15 cellular contexts compared by ENCODE assay signal in the genomic region with DNA sequence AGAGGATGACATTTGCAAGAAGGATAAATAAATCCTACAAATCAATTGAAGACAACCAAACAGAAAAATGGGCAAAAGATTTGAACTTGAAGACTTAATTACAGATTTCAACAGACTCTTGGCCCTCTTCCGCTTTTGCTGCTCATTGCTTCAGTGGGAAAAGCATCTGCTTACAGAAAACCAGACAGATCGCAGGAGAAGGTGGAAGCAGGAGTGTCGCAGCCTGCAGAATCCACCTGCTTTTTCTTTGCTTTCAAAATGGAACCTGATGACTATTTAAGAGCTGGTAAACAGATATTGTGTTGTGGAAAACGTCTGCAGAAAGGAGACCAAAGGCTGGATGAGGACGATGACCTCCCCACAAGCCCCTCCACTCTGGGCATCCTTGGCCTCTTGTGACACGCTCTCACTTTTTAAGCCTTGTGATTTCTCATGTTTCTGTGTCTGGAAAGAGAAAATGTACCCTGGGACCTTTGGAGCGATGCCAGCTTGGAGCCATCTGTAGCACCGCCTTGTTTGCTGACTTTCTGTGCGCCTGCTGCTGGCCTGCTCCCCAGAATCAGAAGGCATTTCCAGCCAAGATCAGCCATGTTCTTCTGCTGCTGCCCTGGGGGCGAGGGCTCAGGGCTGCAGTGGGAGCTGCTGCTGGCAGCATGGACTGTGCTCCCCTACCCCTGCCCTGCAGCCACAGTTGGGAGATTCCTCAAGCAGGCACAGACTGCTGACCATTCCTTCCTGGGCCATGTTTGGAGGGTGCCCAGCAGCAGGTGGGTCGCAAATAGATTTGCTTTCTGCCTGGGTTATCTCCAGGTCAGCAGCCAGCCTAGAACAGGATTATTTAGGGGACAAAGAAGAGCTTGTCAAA. TPM values are rescaled to one million over a fixed set of nuclear protein-coding genes. Genes with fewer than 3 reads are reported as not detected.
DNase-seq lines count a peak whose midpoint lies in the region; ATAC-seq and TF ChIP-seq lines count a peak whose summit lies in the region.
"Had no signal": no experiment of that assay in that cellular context is flagged by ENCODE, and none has a peak within 500 bp of the region (broad histone marks: within the 10 kb centered on the region; RNA-seq: fewer than 3 reads in every experiment).

No MANE protein-coding gene starts in this region.

- no peak overlapping the region for H3K4me3 ChIP-seq in endodermal cell (ENCODE audit: low read length)
- H3K4me3 ChIP-seq: spleen had no signal

- H3K4me1 Mint-ChIP-seq in endodermal cell: peaks cover 4% of the 10 kb centered on the region

- H3K9me3 ChIP-seq in endodermal cell (ENCODE audit: control insufficient read depth, low read length): no peaks in the 10 kb centered on the region
- H3K9me3 ChIP-seq: spleen had no signal

- no peaks in the 10 kb centered on the region for H3K36me3 ChIP-seq in endodermal cell (ENCODE audit: control insufficient read depth, insufficient read depth, low read length)
- H3K36me3 ChIP-seq: spleen had no signal

- H3K27me3 Mint-ChIP-seq in endodermal cell (ENCODE audit: insufficient read depth): peaks cover 4% of the 10 kb centered on the region

- intact Hi-C loops in posterior vena cava (cut with DNase I): no loop called here

- no peaks in the 10 kb centered on the region for H3K27me3 ChIP-seq in endodermal cell (ENCODE audit: control insufficient read depth, insufficient read depth, low read length, poor library complexity, severe bottlenecking)
- H3K27me3 ChIP-seq: spleen had no signal

- no peaks in the 10 kb centered on the region for H3K9me3 Mint-ChIP-seq in endodermal cell
- H3K9me3 Mint-ChIP-seq: CD8-positive, alpha-beta T cell had no signal

- 91 to 96% methylated on average over 8 to 11 of the region's 11 CpGs for WGBS in endodermal cell (ENCODE audit: insufficient coverage in 1 of 2, insufficient read length in 1 of 2), 2 experiments

- no peak overlapping the region for H3K4me3 Mint-ChIP-seq in endodermal cell
- H3K4me3 Mint-ChIP-seq: CD8-positive, alpha-beta T cell had no signal

- H3K4me1 ChIP-seq in endodermal cell (ENCODE audit: control insufficient read depth, insufficient read depth, low read length): no peaks in the 10 kb centered on the region
- H3K4me1 ChIP-seq: spleen had no signal

- no peak for ATAC-seq in GM18858 (IDR thresholded peaks at IDR 0.05; ENCODE audit: unreplicated experiment)
- ATAC-seq: CD8-positive, alpha-beta T cell; PC-3 had no signal

- H3K36me3 Mint-ChIP-seq in endodermal cell (ENCODE audit: low read depth): no peaks in the 10 kb centered on the region
- H3K36me3 Mint-ChIP-seq: CD8-positive, alpha-beta T cell had no signal

- no peak overlapping the region for H3K27ac Mint-ChIP-seq in endodermal cell
- H3K27ac Mint-ChIP-seq: CD8-positive, alpha-beta T cell had no signal

- no peak overlapping the region for H3K9ac ChIP-seq in endodermal cell (ENCODE audit: extremely low read depth, low read length, poor library complexity, severe bottlenecking)

- H3K27ac ChIP-seq in endodermal cell (ENCODE audit: low read depth, low read length): no peak overlapping the region
- H3K27ac ChIP-seq: spleen had no signal

- TF ChIP-seq CTCF in endodermal cell (conservative IDR thresholded peaks at IDR 0.05): no peak

- peak; percentile 70 for DNase-seq in NCI-H1092 (lab: John Stamatoyannopoulos, UW)
- peak; percentile 42 for DNase-seq in NCI-H774 (lab: John Stamatoyannopoulos, UW)
- peak; percentile 24 for DNase-seq in endodermal cell
- DNase-seq in posterior vena cava (ENCODE audit: low spot score): peak; percentile 66
- DNase-seq in MV-4-11 (lab: John Stamatoyannopoulos, UW): no peak
- DNase-seq in iPS-NIHi7 (ENCODE audit: extremely low spot score): no peak
- no peak for DNase-seq in NCI-H510A treated with DMSO at 0.1 percent for 48 hours (lab: John Stamatoyannopoulos, UW)
- DNase-seq: activated T-cell treated with anti-CD3 and anti-CD28 coated beads, Interleukin-2, amount 50 U/mL, for 1 hour; CD8-positive, alpha-beta T cell; PC-3; stimulated activated CD8-positive, alpha-beta memory T cell treated with anti-CD3 and anti-CD28 coated beads, Interleukin-4, amount 100 ng/mL, for 48 hours had no signal

RNA-seq across cellular contexts. Expression of a gene that starts 3.6 kb away (rescaled TPM):
- total RNA-seq in endodermal cell: not detected
- not detected for polyA plus RNA-seq in endodermal cell (2013, experiment 1 of 2)
- polyA plus RNA-seq in endodermal cell (2013, experiment 2 of 2): not detected
- total RNA-seq in posterior vena cava: not detected
- total RNA-seq: CD8-positive, alpha-beta T cell; M059J; myocyte; PC-3; spleen had no signal
- polyA plus RNA-seq: spleen had no signal

RNA-seq across cellular contexts. Expression of a gene that starts 14.6 kb away (rescaled TPM):
- total RNA-seq in endodermal cell: 10 to 100 TPM; 15.7 to 16.5 TPM
- polyA plus RNA-seq in endodermal cell (2013, experiment 1 of 2): 16.4 TPM
- 16.6 TPM for polyA plus RNA-seq in endodermal cell (2013, experiment 2 of 2)
- 10 to 100 TPM in 1 of 2 donors, 1 to 10 TPM in 1; 9.9 to 11.0 TPM for total RNA-seq in posterior vena cava

RNA-seq across cellular contexts. Expression of a gene that starts 16.8 kb away (rescaled TPM):
- under 1 TPM in 1 of 2 donors, not detected in 1; 0.69 TPM for total RNA-seq in endodermal cell
- not detected for polyA plus RNA-seq in endodermal cell (2013, experiment 1 of 2)
- not detected for polyA plus RNA-seq in endodermal cell (2013, experiment 2 of 2)
- not detected for total RNA-seq in posterior vena cava
- total RNA-seq: CD8-positive, alpha-beta T cell; M059J; myocyte; PC-3; spleen had no signal
- polyA plus RNA-seq: spleen had no signal

RNA-seq across cellular contexts. Expression of a gene that starts 55.0 kb away (rescaled TPM):
- total RNA-seq in endodermal cell (not detected), posterior vena cava (not detected)
- not detected for polyA plus RNA-seq in endodermal cell (2013, experiment 1 of 2)
- not detected for polyA plus RNA-seq in endodermal cell (2013, experiment 2 of 2)
- total RNA-seq: CD8-positive, alpha-beta T cell; M059J; myocyte; PC-3; spleen had no signal
- polyA plus RNA-seq: spleen had no signal

Comparison
In these comparisons a context has a peak if more than half of its experiments do, and no peak if none do; other contexts are left out.
1. DNase-seq: peak in NCI-H1092 (single experiment), NCI-H774 (single experiment), endodermal cell (single experiment) and posterior vena cava (single experiment); none in MV-4-11 (single experiment), iPS-NIHi7 (single experiment) and NCI-H510A treated with DMSO at 0.1 percent for 48 hours (single experiment).